21 cellular contexts compared by ENCODE assay signal in the genomic region with DNA sequence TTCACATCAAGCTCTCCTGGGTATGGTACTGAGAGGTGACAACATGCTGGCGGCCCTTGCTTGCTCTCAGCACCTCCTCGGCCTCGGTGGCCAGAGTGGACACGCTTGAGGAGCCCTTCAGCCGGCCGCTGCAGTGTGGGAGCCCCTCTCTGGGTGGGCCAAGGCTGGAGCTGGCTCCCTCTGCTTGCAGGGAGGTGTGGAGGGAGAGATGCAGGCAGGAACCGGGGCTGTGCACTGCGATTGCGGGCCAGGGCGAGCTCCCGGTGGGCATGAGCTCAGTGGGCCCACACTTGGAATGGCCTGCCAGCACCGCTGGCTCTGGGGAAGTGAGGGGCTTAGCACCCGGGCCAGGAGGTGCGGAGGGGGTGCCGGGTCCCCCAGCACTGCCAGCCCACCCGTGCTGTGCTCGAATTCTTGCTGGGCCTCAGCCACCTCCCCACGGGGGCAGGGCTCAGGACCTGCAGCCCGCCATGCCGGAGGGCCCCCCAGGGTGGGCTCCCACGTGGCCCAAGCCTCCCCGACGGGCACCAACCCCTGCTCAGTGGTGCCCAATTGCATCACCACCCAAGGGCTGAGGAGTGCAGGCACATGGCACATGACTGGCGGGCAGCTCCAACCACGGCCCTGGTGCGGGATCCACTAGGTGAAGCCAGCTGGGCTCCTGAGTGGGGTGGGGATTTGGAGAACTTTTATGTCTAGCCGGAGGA.
DNase-seq lines count a peak whose midpoint lies in the region; ATAC-seq, FAIRE-seq and TF ChIP-seq lines count a peak whose summit lies in the region.
"Had no signal": no experiment of that assay in that cellular context is flagged by ENCODE, and none has a peak within 500 bp of the region (broad histone marks: within the 10 kb centered on the region; RNA-seq: fewer than 3 reads in every experiment).

No MANE protein-coding gene starts in this region.

- no peaks in the 10 kb centered on the region for H3K4me1 ChIP-seq in kidney (ENCODE audit: control insufficient read depth in 1 of 2, insufficient read depth in 1 of 2, low read depth in 1 of 2, low read length in 2 of 2)
- no peaks in the 10 kb centered on the region for H3K4me1 ChIP-seq in spleen
- H3K4me1 ChIP-seq: BLaER1 treated with 17β-estradiol and CSF1 and Interleukin-3, amounts not matched to agents 10 nM and 100 nM; Caco-2 had no signal

- H3K4me3 ChIP-seq in kidney (ENCODE audit: low read length in 2 of 2), result no peak overlapping the region
- no peak overlapping the region for H3K4me3 ChIP-seq in spleen
- H3K4me3 ChIP-seq: BLaER1 treated with 17β-estradiol and CSF1 and Interleukin-3, amounts not matched to agents 10 nM and 100 nM had no signal

- DNase-seq in Right ventricle myocardium inferior (ENCODE audit: missing footprints) (peak; percentile 49), left ventricle myocardium superior (no peak), kidney (peak; percentile 73), spleen (peak; percentile 71), Ammon's horn (ENCODE audit: low spot score) (no peak)
- DNase-seq: 8988T; Caco-2; CD4-positive, CD25-positive, alpha-beta regulatory T cell; GOT3; H7; HFFc6; IMR-90 had no signal

- H3K27me3 ChIP-seq in spleen (replicated peaks in 1 of 7), result no peaks in the 10 kb centered on the region
- H3K27me3 ChIP-seq: BLaER1 treated with 17β-estradiol and CSF1 and Interleukin-3, amounts not matched to agents 10 nM and 100 nM had no signal

- intact Hi-C loops in Right ventricle myocardium inferior (cut with DNase I) (no loop called here), left ventricle myocardium superior (cut with micrococcal nuclease) (no loop called here), kidney (cut with DNase I) (no loop called here), spleen (cut with DNase I; ENCODE audit: low total_unique reads) (no loop called here)

- TF ChIP-seq CTCF in kidney (IDR thresholded peaks at IDR 0.05; ENCODE audit: borderline replicate concordance, extremely low read depth, insufficient read depth) (no peak), spleen (IDR thresholded peaks at IDR 0.05 in 8 of 11, conservative IDR thresholded peaks at IDR 0.05 in 3 of 11) (no peak)

- no peak for TF ChIP-seq POLR2A in spleen (IDR thresholded peaks at IDR 0.05)

- no peaks in the 10 kb centered on the region for H3K36me3 ChIP-seq in kidney (ENCODE audit: control insufficient read depth in 1 of 2, insufficient read depth in 2 of 2, low read length in 2 of 2)
- H3K36me3 ChIP-seq in spleen, result no peaks in the 10 kb centered on the region
- H3K36me3 ChIP-seq: BLaER1 treated with 17β-estradiol and CSF1 and Interleukin-3, amounts not matched to agents 10 nM and 100 nM had no signal

- WGBS in spleen, 5 donors, result 75 to 92% (median 90%) methylated on average over 9 to 27 of the region's 27 CpGs

- peaks cover 0 to 6% of the 10 kb centered on the region in 2 donors for H3K9me3 ChIP-seq in kidney (ENCODE audit: control insufficient read depth in 1 of 2, low read length in 2 of 2)
- H3K9me3 ChIP-seq in spleen, result peaks cover 0 to 25% (median 10%) of the 10 kb centered on the region in 8 donors
- H3K9me3 ChIP-seq: Caco-2 had no signal

- H3K27ac ChIP-seq in kidney (ENCODE audit: low read depth in 2 of 2, low read length in 2 of 2) (no peak overlapping the region), spleen (no peak overlapping the region)
- H3K27ac ChIP-seq: BLaER1 treated with 17β-estradiol and CSF1 and Interleukin-3, amounts not matched to agents 10 nM and 100 nM had no signal

- no peak overlapping the region for H3K9ac ChIP-seq in kidney (ENCODE audit: low read length in 2 of 2)
- H3K9ac ChIP-seq: BLaER1 treated with 17β-estradiol and CSF1 and Interleukin-3, amounts not matched to agents 10 nM and 100 nM had no signal

- ATAC-seq in Right ventricle myocardium inferior (no peak), left ventricle myocardium superior (no peak), HG03135 (IDR thresholded peaks at IDR 0.05; ENCODE audit: unreplicated experiment) (no peak), GM19023 (IDR thresholded peaks at IDR 0.05; ENCODE audit: unreplicated experiment) (no peak)
- ATAC-seq: HCT116 had no signal

- FAIRE-seq in kidney (lab: Jason Lieb, UNC), result no peak
- FAIRE-seq: D721Med, G401.6, GM12891, GM18507, HTR-8/SVneo had no signal

Comparison
In these comparisons a context has a peak if more than half of its experiments do, and no peak if none do; other contexts are left out.
1. DNase-seq: peak in Right ventricle myocardium inferior (single experiment), kidney (single experiment) and spleen (single experiment); none in left ventricle myocardium superior (single experiment) and Ammon's horn (single experiment).